31 cellular contexts compared by ENCODE assay signal in the genomic region with DNA sequence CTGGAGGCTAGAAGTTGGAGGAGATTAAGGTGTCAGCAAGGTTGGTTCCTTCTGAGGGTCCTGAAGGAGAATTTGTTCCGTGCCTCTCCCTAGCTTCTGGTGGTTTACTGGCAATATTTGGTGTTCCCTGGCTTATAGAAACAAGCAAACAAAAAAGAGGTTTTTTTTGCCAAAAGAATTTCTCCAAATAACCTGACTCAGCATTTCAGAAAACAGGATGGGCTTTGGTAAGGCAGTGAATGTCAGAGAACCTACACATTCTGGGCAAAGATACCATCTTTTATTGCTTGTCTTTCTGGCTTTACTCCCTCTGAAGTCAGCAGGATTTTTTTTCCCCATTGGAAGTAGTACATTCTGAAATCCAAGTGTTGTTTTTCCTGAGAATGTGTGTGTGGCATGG.
"Had no signal": no experiment of that assay in that cellular context is flagged by ENCODE, and none has a peak within 500 bp of the region (broad histone marks: within the 10 kb centered on the region; RNA-seq: fewer than 3 reads in every experiment).

No MANE protein-coding gene starts in this region.

- H3K9me3 ChIP-seq: ascending aorta had no signal

- H3K4me3 ChIP-seq: ascending aorta, cardiac muscle cell had no signal

- ATAC-seq: activated CD8-positive, alpha-beta T cell treated with anti-CD3 and anti-CD28 coated beads for 36 hours; activated naive CD8-positive, alpha-beta T cell treated with anti-CD3 and anti-CD28 coated beads, Interleukin-2, amount 50 U/mL, for 24 hours; activated T-cell treated with anti-CD3 and anti-CD28 coated beads, Interleukin-2, amount 50 U/mL, for 4 hours; activated T-cell treated with anti-CD3 and anti-CD28 coated beads, Interleukin-2, amount 50 U/mL, for 72 hours; activated T-helper 17 cell treated with anti-CD3 and anti-CD28 coated beads, Interleukin-2, amount 50 U/mL, for 72 hours had no signal

- H3K27ac ChIP-seq: ascending aorta, cardiac muscle cell, VCaP had no signal

- DNase-seq: activated B cell treated with CpG ODN at 0.5 μM for 24 hours; activated CD4-positive, alpha-beta memory T cell treated with anti-CD3 and anti-CD28 coated beads for 36 hours; activated CD4-positive, alpha-beta T cell treated with anti-CD3 and anti-CD28 coated beads for 4 hours; activated CD4-positive, alpha-beta T cell treated with anti-CD3 and anti-CD28 coated beads, Interleukin-2, amount 10 ng/mL, durations not matched to agents 24 days and 14 days; activated CD4-positive, alpha-beta T cell treated with anti-CD3 and anti-CD28 coated beads, Interleukin-2, amount 50 U/mL, for 1 hour; activated CD4-positive, alpha-beta T cell treated with anti-CD3 and anti-CD28 coated beads, Interleukin-2, amount 50 U/mL, for 4 hours; activated CD4-positive, CD25-positive, alpha-beta regulatory T cell treated with anti-CD3 and anti-CD28 coated beads, Interleukin-2, amount 50 U/mL, for 72 hours; activated CD8-positive, alpha-beta memory T cell treated with anti-CD3 and anti-CD28 coated beads, Interleukin-2, amount 50 U/mL, for 4 hours; activated CD8-positive, alpha-beta T cell treated with anti-CD3 and anti-CD28 coated beads for 36 hours; activated effector memory CD4-positive, alpha-beta T cell treated with anti-CD3 and anti-CD28 coated beads, Interleukin-2, amount 50 U/mL, for 16 hours; activated gamma-delta T cell treated with Interleukin-2 at 50 U/mL for 16 hours; activated naive CD4-positive, alpha-beta T cell; activated naive CD4-positive, alpha-beta T cell treated with anti-CD3 and anti-CD28 coated beads, Interleukin-2, amount 10 ng/mL, durations not matched to agents 7 days and 5 days; activated naive CD8-positive, alpha-beta T cell treated with anti-CD3 and anti-CD28 coated beads, Interleukin-2, amount 10 ng/mL, durations not matched to agents 7 days and 5 days; activated naive CD8-positive, alpha-beta T cell treated with anti-CD3 and anti-CD28 coated beads, Interleukin-2, amount 50 U/mL, for 24 hours; activated T-cell treated with anti-CD3 and anti-CD28 coated beads for 4 hours; activated T-cell treated with anti-CD3 and anti-CD28 coated beads, Interleukin-2, amount 50 U/mL, for 1 hour; activated T-cell treated with anti-CD3 and anti-CD28 coated beads, Interleukin-2, amount 50 U/mL, for 4 hours; activated T-cell treated with anti-CD3 and anti-CD28 coated beads, Interleukin-2, amount 50 U/mL, for 72 hours; amygdala; anterior cingulate cortex; central memory CD4-positive, alpha-beta T cell; T-helper 2 cell; T-helper 9 cell had no signal

- FAIRE-seq: bronchial epithelial cell, colon, TTC549 had no signal

- H3K36me3 ChIP-seq: ascending aorta, cardiac muscle cell had no signal

- H3K4me1 ChIP-seq: ascending aorta had no signal

- H3K27me3 ChIP-seq: ascending aorta, cardiac muscle cell had no signal
